16 cellular contexts compared by ENCODE assay signal in the genomic region with DNA sequence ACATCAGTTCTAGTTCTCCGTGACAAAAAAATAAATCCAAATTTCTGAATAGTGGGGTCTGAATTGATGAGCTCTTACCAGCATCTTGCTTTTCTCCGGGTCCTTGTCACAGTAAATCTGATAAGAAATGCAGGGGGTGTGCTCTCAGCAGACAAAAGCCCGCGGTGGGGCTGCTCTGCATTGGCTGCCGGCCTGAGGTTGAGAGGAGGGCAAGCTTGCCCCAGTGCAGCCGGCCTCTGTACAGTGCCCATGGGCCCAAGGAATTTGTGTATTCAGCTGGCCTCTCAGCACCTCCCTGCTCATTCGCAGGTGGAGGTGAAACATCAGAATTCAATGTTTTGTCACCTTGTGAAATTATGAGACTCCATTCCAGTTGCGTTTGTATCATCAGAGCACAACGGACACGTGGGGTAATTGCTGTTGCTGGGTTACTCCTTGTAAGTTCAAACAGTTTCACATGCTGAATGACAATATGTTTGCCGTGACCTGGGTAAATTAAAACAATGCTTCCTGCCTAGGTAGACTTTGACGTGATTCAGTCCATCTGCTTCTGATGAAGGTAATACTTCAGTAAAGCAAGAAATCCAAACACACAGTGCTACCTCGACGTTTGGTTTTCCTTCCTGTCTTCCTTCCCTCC.
DNase-seq lines count a peak whose midpoint lies in the region; ATAC-seq, FAIRE-seq and TF ChIP-seq lines count a peak whose summit lies in the region.
"Had no signal": no experiment of that assay in that cellular context is flagged by ENCODE, and none has a peak within 500 bp of the region (broad histone marks: within the 10 kb centered on the region; RNA-seq: fewer than 3 reads in every experiment).

No MANE protein-coding gene starts in this region.

- H3K79me2 ChIP-seq in hepatocyte: no peaks in the 10 kb centered on the region

- no peaks in the 10 kb centered on the region for H3K9me3 ChIP-seq in hepatocyte (ENCODE audit: low read depth)
- H3K9me3 ChIP-seq: body of pancreas, left lung, thoracic aorta had no signal

- TF ChIP-seq CTCF in hepatocyte (IDR thresholded peaks at IDR 0.05; ENCODE audit: poor library complexity): no peak

- no peaks in the 10 kb centered on the region for H3K36me3 ChIP-seq in hepatocyte (replicated peaks; ENCODE audit: insufficient read depth, low read depth)
- H3K36me3 ChIP-seq: left lung, thoracic aorta, WERI-Rb-1 had no signal

- no peaks in the 10 kb centered on the region for H4K20me1 ChIP-seq in hepatocyte (ENCODE audit: insufficient read depth, poor library complexity, severe bottlenecking)

- no peak overlapping the region for H3K4me2 ChIP-seq in hepatocyte

- H3K27me3 ChIP-seq in hepatocyte: no peaks in the 10 kb centered on the region
- H3K27me3 ChIP-seq: body of pancreas, left lung had no signal

- no peak overlapping the region for H3K4me3 ChIP-seq in hepatocyte
- H3K4me3 ChIP-seq: body of pancreas, left lung, thoracic aorta had no signal

- no peak overlapping the region for H2AFZ ChIP-seq in hepatocyte

- no peak overlapping the region for H3K27ac ChIP-seq in hepatocyte
- H3K27ac ChIP-seq: body of pancreas, left lung, thoracic aorta, WERI-Rb-1 had no signal

- DNase-seq in DMS153 (lab: John Stamatoyannopoulos, UW) (peak; percentile 62), NCI-H146 (lab: John Stamatoyannopoulos, UW) (peak; percentile 88), NCI-H69 (lab: John Stamatoyannopoulos, UW) (peak; percentile 94), RKO (ENCODE audit: low spot score) (no peak), hepatocyte (ENCODE audit: low spot score) (no peak), erythroblast (lab: John Stamatoyannopoulos, UW) (no peak)
- DNase-seq: activated CD4-positive, alpha-beta memory T cell treated with anti-CD3 and anti-CD28 coated beads for 36 hours; activated T-cell treated with anti-CD3 and anti-CD28 coated beads, Interleukin-2, amount 50 U/mL, for 1 hour; body of pancreas; left lung; NCI-H1930; WERI-Rb-1 had no signal

- WGBS in hepatocyte (ENCODE audit: low lambda C conversion rate, missing lambda C conversion rate): 54% methylated on average over 14 of the region's 14 CpGs

- no peak for TF ChIP-seq POLR2A in erythroblast (IDR thresholded peaks at IDR 0.05; ENCODE audit: low read length)

- ATAC-seq in HG03571 (IDR thresholded peaks at IDR 0.05; ENCODE audit: unreplicated experiment): no peak
- ATAC-seq: activated naive CD4-positive, alpha-beta T cell treated with anti-CD3 and anti-CD28 coated beads, Interleukin-2, amount 50 U/mL, for 72 hours; body of pancreas; left lung had no signal

- H3K4me1 ChIP-seq in hepatocyte (ENCODE audit: insufficient read depth): peaks cover 6% of the 10 kb centered on the region
- H3K4me1 ChIP-seq: body of pancreas, left lung had no signal

- no peaks in the 10 kb centered on the region for H3K9me2 ChIP-seq in hepatocyte (replicated peaks; ENCODE audit: insufficient read depth)

- peak; percentile 100 for FAIRE-seq in islet of Langerhans (lab: Jason Lieb, UNC)

Comparison
In these comparisons a context has a peak if more than half of its experiments do, and no peak if none do; other contexts are left out.
1. DNase-seq: peak in DMS153 (single experiment), NCI-H146 (single experiment) and NCI-H69 (single experiment); none in RKO (single experiment), hepatocyte (single experiment) and erythroblast (0 of 2).